In the genomic region with DNA sequence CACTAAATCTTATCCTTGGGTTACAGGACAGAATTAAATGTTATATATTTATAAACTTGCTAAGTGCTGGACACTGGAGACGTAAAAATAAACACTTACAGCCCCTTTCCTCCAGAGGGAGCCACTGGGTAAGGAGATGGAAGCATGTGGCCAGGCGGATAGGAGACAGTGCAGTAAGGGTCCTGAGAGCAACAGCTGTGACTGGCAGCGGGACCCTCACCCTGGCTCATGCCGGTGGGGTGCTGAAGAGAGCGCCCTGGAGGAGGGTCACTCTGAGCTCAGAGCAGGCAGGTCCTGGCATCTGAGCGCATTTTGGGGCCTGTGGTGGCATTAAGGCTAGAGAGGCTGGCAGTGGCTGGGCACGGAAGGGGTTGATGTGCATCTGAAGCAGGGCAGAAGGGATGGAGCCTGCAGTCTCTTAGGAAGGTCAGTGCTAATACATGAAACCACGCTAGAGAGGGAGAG, we compare ENCODE assay signal across 8 cellular contexts. TPM values are rescaled to one million over a fixed set of nuclear protein-coding genes. Genes with fewer than 3 reads are reported as not detected.
DNase-seq lines count a peak whose midpoint lies in the region; ATAC-seq and TF ChIP-seq lines count a peak whose summit lies in the region.

No MANE protein-coding gene starts in this region.

- no peaks in the 10 kb centered on the region for H3K9me3 ChIP-seq in mucosa of descending colon

- peaks cover 76 to 97% of the 10 kb centered on the region in 2 donors for H3K36me3 Mint-ChIP-seq in CD14-positive monocyte

- H3K4me1 ChIP-seq in mucosa of descending colon (ENCODE audit: low read depth), result no peaks in the 10 kb centered on the region

- ATAC-seq in mucosa of descending colon, result peak; percentile 47
- ATAC-seq in HG03457 (IDR thresholded peaks at IDR 0.05; ENCODE audit: unreplicated experiment), result no peak

- peaks cover 8% of the 10 kb centered on the region for H3K4me1 Mint-ChIP-seq in CD14-positive monocyte

- peak overlapping the region in 4 of 7 donors; percentile 43 to 68 (median 54) for H3K27ac Mint-ChIP-seq in CD14-positive monocyte

- intact Hi-C loops in CD14-positive monocyte (cut with micrococcal nuclease) (no loop called here), mucosa of descending colon (cut with DNase I, micrococcal nuclease) (no loop called here)

- H3K4me3 Mint-ChIP-seq in CD14-positive monocyte, result no peak overlapping the region

- H3K36me3 ChIP-seq in mucosa of descending colon (ENCODE audit: low read depth), result peaks cover 38% of the 10 kb centered on the region

- DNase-seq in CD14-positive monocyte (ENCODE audit: low spot score) (no peak), OCI-M1 (lab: John Stamatoyannopoulos, UW) (peak; percentile 59), mucosa of descending colon (no peak), UCSD-AML1 (lab: John Stamatoyannopoulos, UW; ENCODE audit: unreplicated experiment) (no peak), DMS153 treated with DMSO at 0.1 percent for 48 hours (lab: John Stamatoyannopoulos, UW; ENCODE audit: unreplicated experiment) (no peak)
- peak; percentile 45 for DNase-seq in central memory CD4-positive, alpha-beta T cell

- H3K9me3 Mint-ChIP-seq in CD14-positive monocyte, result no peaks in the 10 kb centered on the region

- H3K27me3 Mint-ChIP-seq in CD14-positive monocyte (ENCODE audit: low read depth in 3 of 3), result no peaks in the 10 kb centered on the region

- TF ChIP-seq CTCF in CD14-positive monocyte (IDR thresholded peaks at IDR 0.05) (peak; percentile 75), GM12873 (IDR thresholded peaks at IDR 0.05; ENCODE audit: insufficient read depth, low read depth, low read length, missing control alignments) (peak; percentile 67), mucosa of descending colon (IDR thresholded peaks at IDR 0.05) (peak; percentile 17)

- no peak overlapping the region for H3K4me3 ChIP-seq in mucosa of descending colon

RNA-seq across cellular contexts. Expression of a gene that starts 16.0 kb away (rescaled TPM):
- polyA plus RNA-seq in CD14-positive monocyte, result 100 to 1,000 TPM; 114 to 136 TPM
- 100 to 1,000 TPM; 111 to 159 (median 116) TPM for total RNA-seq in mucosa of descending colon

RNA-seq across cellular contexts. Expression of a gene that starts 55.4 kb away (rescaled TPM):
- 10 to 100 TPM; 14.4 to 16.2 TPM for polyA plus RNA-seq in CD14-positive monocyte
- total RNA-seq in mucosa of descending colon, result 10 to 100 TPM; 12.1 to 19.0 (median 15.6) TPM

Comparison
In these comparisons a context has a peak if more than half of its experiments do, and no peak if none do; other contexts are left out.
1. DNase-seq: peak in OCI-M1 (single experiment) and central memory CD4-positive, alpha-beta T cell (single experiment); none in CD14-positive monocyte (single experiment), mucosa of descending colon (0 of 3), UCSD-AML1 (single experiment) and DMS153 treated with DMSO at 0.1 percent for 48 hours (single experiment).
2. CTCF ChIP-seq: peak in every context shown above with its lines; median percentile 75 in CD14-positive monocyte; 67 in GM12873; 17 in mucosa of descending colon.